Comparison of ENCODE assay signal across 8 cellular contexts in genomic region chr7:143240323-143241168, GRCh38. TPM values are rescaled to one million over a fixed set of nuclear protein-coding genes. Genes with fewer than 3 reads are reported as not detected.
DNase-seq lines count a peak whose midpoint lies in the region; ATAC-seq, FAIRE-seq and TF ChIP-seq lines count a peak whose summit lies in the region.

No MANE protein-coding gene starts in this region.

- no peaks in the 10 kb centered on the region for H3K4me1 ChIP-seq in aorta (ENCODE audit: control insufficient read depth in 1 of 2, insufficient read depth in 2 of 2, low read length in 2 of 2)

- 8 to 9% methylated on average over 8 of the region's 8 CpGs for WGBS in aorta, 2 donors

- TF ChIP-seq CTCF in progenitor cell of endocrine pancreas (IDR thresholded peaks at IDR 0.05; ENCODE audit: unreplicated experiment): peak; percentile 91

- no peak for TF ChIP-seq POLR2A in H54 (IDR thresholded peaks at IDR 0.05; ENCODE audit: low read depth, low read length)

- no peaks in the 10 kb centered on the region for H3K36me3 ChIP-seq in aorta (ENCODE audit: control insufficient read depth in 1 of 2, insufficient read depth in 2 of 2, low read length in 1 of 2)

- H3K4me3 Mint-ChIP-seq in activated naive CD4-positive, alpha-beta T cell treated with anti-CD3 and anti-CD28 coated beads for 36 hours: no peak overlapping the region
- no peak overlapping the region for H3K4me3 Mint-ChIP-seq in progenitor cell of endocrine pancreas (ENCODE audit: low read depth)

- no peaks in the 10 kb centered on the region for H3K9me3 ChIP-seq in aorta (ENCODE audit: control insufficient read depth, low read length)

- peaks cover 16% of the 10 kb centered on the region for H3K9me3 Mint-ChIP-seq in activated naive CD4-positive, alpha-beta T cell treated with anti-CD3 and anti-CD28 coated beads for 36 hours
- peaks cover 17% of the 10 kb centered on the region for H3K9me3 Mint-ChIP-seq in progenitor cell of endocrine pancreas (ENCODE audit: low read depth)

- DNase-seq in GF-D8 (lab: John Stamatoyannopoulos, UW): peak; percentile 73
- peak; percentile 18 for DNase-seq in H54 (ENCODE audit: insufficient read length, low spot score)
- DNase-seq in M059J (ENCODE audit: low read depth): peak; percentile 69
- DNase-seq in SIG-M5 (lab: John Stamatoyannopoulos, UW): peak; percentile 69
- DNase-seq in activated naive CD4-positive, alpha-beta T cell treated with anti-CD3 and anti-CD28 coated beads for 36 hours: peak; percentile 85
- peak; percentile 22 to 92 (median 80) for DNase-seq in head of caudate nucleus
- DNase-seq in progenitor cell of endocrine pancreas (ENCODE audit: low spot score, unreplicated experiment): peak; percentile 37
- peak in 1 of 2 donors; percentile 70 for DNase-seq in aorta

- intact Hi-C loops in activated naive CD4-positive, alpha-beta T cell treated with anti-CD3 and anti-CD28 coated beads for 36 hours (cut with micrococcal nuclease): loop anchor here (1.0 to 10.0 kb wide), 5 partner anchors 21 to 884 kb away; partner anchors contain the start of gene OR2A14
- intact Hi-C loops in head of caudate nucleus (cut with DNase I): loop anchor here (5.0 kb wide), 1 partner anchor 67 kb away; no protein-coding TSS in a partner anchor
- intact Hi-C loops in aorta (cut with DNase I): loop anchor here (2.0 to 10.0 kb wide), 4 partner anchors 62 to 264 kb away; no protein-coding TSS in a partner anchor

- no peak overlapping the region for H3K4me3 ChIP-seq in aorta (ENCODE audit: low read length in 2 of 2)

- no peaks in the 10 kb centered on the region for H3K27me3 ChIP-seq in aorta (ENCODE audit: control insufficient read depth in 1 of 2, insufficient read depth in 2 of 2, low read length in 1 of 2)

- H3K27ac ChIP-seq in aorta (ENCODE audit: low read depth in 1 of 2, low read length in 2 of 2): no peak overlapping the region

- CTCF ChIA-PET in activated naive CD4-positive, alpha-beta T cell treated with anti-CD3 and anti-CD28 coated beads for 36 hours (lab: Charles Lee): interaction anchor here (0.6 to 6.7 kb wide), 54 partner anchors 8 to 894 kb away, joined by 3 to 137 read pairs (median 6); partner anchors contain the start of genes CASP2, EPHA1 and GSTK1

- FAIRE-seq in H54 (lab: Jason Lieb, UNC): peak; percentile 83

- peaks cover 2% of the 10 kb centered on the region for H3K36me3 Mint-ChIP-seq in activated naive CD4-positive, alpha-beta T cell treated with anti-CD3 and anti-CD28 coated beads for 36 hours (ENCODE audit: low read depth)
- no peaks in the 10 kb centered on the region for H3K36me3 Mint-ChIP-seq in progenitor cell of endocrine pancreas (ENCODE audit: insufficient read depth)

- H3K4me1 Mint-ChIP-seq in activated naive CD4-positive, alpha-beta T cell treated with anti-CD3 and anti-CD28 coated beads for 36 hours (ENCODE audit: low read depth): peaks cover 22% of the 10 kb centered on the region
- peaks cover 20% of the 10 kb centered on the region for H3K4me1 Mint-ChIP-seq in progenitor cell of endocrine pancreas (ENCODE audit: low read depth)

- no peak overlapping the region for H3K27ac Mint-ChIP-seq in activated naive CD4-positive, alpha-beta T cell treated with anti-CD3 and anti-CD28 coated beads for 36 hours
- H3K27ac Mint-ChIP-seq in progenitor cell of endocrine pancreas: peak overlapping the region; percentile 25

- ATAC-seq in aorta (ENCODE audit: low FRiP score): peak; percentile 92

- H3K27me3 Mint-ChIP-seq in activated naive CD4-positive, alpha-beta T cell treated with anti-CD3 and anti-CD28 coated beads for 36 hours (ENCODE audit: low read depth): peaks cover 1% of the 10 kb centered on the region
- H3K27me3 Mint-ChIP-seq in progenitor cell of endocrine pancreas: peaks cover 15% of the 10 kb centered on the region

RNA-seq across cellular contexts. Expression of gene TAS2R40, which starts 18.7 kb away (rescaled TPM):
- total RNA-seq in M059J (2014; rRNA removed; shearing (Covaris generic)): not detected in 2 replicates
- not detected for total RNA-seq in activated naive CD4-positive, alpha-beta T cell treated with anti-CD3 and anti-CD28 coated beads for 36 hours
- not detected in 2 replicates for total RNA-seq in progenitor cell of endocrine pancreas
- total RNA-seq in aorta: not detected
- not detected for polyA plus RNA-seq in aorta

RNA-seq across cellular contexts. Expression of gene GSTK1, which starts 22.7 kb away (rescaled TPM):
- total RNA-seq in M059J (2014; rRNA removed; shearing (Covaris generic)): 127 and 133 TPM in 2 replicates
- 100 to 1,000 TPM; 186 to 187 TPM for total RNA-seq in activated naive CD4-positive, alpha-beta T cell treated with anti-CD3 and anti-CD28 coated beads for 36 hours
- total RNA-seq in progenitor cell of endocrine pancreas (110 and 114 TPM in 2 replicates), aorta (100 to 1,000 TPM in 1 of 2 donors, 10 to 100 TPM in 1; 75.6 to 123 TPM)
- polyA plus RNA-seq in aorta: 100 to 1,000 TPM in 1 of 2 donors, 10 to 100 TPM in 1; 99.5 to 172 TPM

RNA-seq across cellular contexts. Expression of gene TMEM139, which starts 44.2 kb away (rescaled TPM):
- 0.07 TPM in 1 of 2 replicates, not detected in the other for total RNA-seq in M059J (2014; rRNA removed; shearing (Covaris generic))
- total RNA-seq in activated naive CD4-positive, alpha-beta T cell treated with anti-CD3 and anti-CD28 coated beads for 36 hours: under 1 TPM; 0.64 to 0.74 TPM
- 4.7 and 5.1 TPM in 2 replicates for total RNA-seq in progenitor cell of endocrine pancreas
- 1 to 10 TPM in 1 of 2 donors, under 1 TPM in 1; 0.32 to 1.2 TPM for total RNA-seq in aorta
- 10 to 100 TPM in 1 of 2 donors, under 1 TPM in 1; 0.10 to 17.3 TPM for polyA plus RNA-seq in aorta

RNA-seq across cellular contexts. Expression of gene CASP2, which starts 47.6 kb away (rescaled TPM):
- 22.5 and 31.2 TPM in 2 replicates for total RNA-seq in M059J (2014; rRNA removed; shearing (Covaris generic))
- 100 to 1,000 TPM; 116 to 124 TPM for total RNA-seq in activated naive CD4-positive, alpha-beta T cell treated with anti-CD3 and anti-CD28 coated beads for 36 hours
- total RNA-seq in progenitor cell of endocrine pancreas (65.5 and 68.9 TPM in 2 replicates), aorta (10 to 100 TPM; 21.7 to 23.9 TPM)
- 1 to 10 TPM; 2.6 to 5.9 TPM for polyA plus RNA-seq in aorta

RNA-seq across cellular contexts. Expression of gene TAS2R39, which starts 57.3 kb away (rescaled TPM):
- not detected in 2 replicates for total RNA-seq in M059J (2014; rRNA removed; shearing (Covaris generic))
- total RNA-seq in activated naive CD4-positive, alpha-beta T cell treated with anti-CD3 and anti-CD28 coated beads for 36 hours: not detected
- total RNA-seq in progenitor cell of endocrine pancreas: not detected in 2 replicates
- total RNA-seq in aorta: not detected
- not detected for polyA plus RNA-seq in aorta
